Comparison of ENCODE assay signal across 1 cellular context in the genomic region with DNA sequence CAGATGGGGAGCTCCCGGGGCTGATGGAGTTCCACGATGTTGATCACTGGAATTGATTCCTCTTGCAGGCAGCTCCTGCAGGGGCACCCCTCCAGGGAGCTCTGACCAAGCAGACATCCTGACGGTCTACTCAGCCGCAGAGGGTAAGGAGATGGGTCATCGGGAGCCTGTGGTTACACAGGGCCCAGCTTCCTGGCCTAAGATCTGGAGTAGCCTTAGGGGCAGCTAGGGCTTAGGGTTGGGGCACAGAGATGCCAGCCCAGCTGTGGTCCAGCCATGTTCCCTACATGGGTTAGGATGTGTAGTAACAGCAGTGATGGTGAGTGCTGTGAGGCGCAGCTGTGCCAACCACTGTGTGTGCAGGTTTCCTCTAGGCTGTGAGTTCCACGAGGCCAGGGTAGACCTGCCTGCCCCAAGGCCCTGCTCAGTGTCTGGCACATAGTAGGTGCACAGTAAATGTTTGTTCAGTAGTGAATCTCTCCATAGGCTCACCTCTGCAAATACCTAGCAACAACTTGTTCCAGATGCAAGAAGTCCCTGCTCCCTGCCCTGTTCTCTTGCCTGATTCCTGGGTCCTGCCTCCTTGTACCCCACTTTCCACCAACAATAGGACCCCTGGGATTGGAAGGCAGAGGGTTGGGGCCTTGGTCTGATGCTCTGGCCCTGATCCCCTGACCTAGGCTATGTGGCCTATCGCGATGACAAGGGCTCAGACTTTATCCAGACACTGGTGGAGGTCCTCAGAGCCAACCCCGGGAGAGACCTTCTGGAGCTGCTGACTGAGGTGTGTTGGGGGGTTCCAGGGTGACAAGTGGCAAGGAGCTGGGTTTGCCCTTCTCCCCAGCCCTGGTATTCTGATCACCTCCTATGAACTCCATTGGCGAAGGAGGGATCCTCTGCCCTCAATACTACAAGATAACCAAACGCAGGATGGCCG.
TF ChIP-seq lines count a peak whose summit lies in the region.

No MANE protein-coding gene starts in this region.

TF ChIP-seq in GM12891, 5 proteins besides CTCF, POLR2A, EP300 and RAD21:
- TF ChIP-seq PAX5 (IDR thresholded peaks at IDR 0.05; ENCODE audit: insufficient read depth, low read length, severe bottlenecking): no peak
- TF ChIP-seq TAF1 (IDR thresholded peaks at IDR 0.05; ENCODE audit: low read depth, low read length): no peak
- no peak for TF ChIP-seq POU2F2 (IDR thresholded peaks at IDR 0.05; ENCODE audit: low read depth, low read length)
- TF ChIP-seq POLR2AphosphoS5 (IDR thresholded peaks at IDR 0.05; ENCODE audit: low read depth, low read length): no peak
- TF ChIP-seq SPI1 (IDR thresholded peaks at IDR 0.05; ENCODE audit: low read depth, low read length): no peak
